8 cellular contexts compared by ENCODE assay signal in genomic region chr20:58447733-58448391, GRCh38. TPM values are rescaled to one million over a fixed set of nuclear protein-coding genes. Genes with fewer than 3 reads are reported as not detected.
DNase-seq lines count a peak whose midpoint lies in the region; ATAC-seq, FAIRE-seq and TF ChIP-seq lines count a peak whose summit lies in the region.

No MANE protein-coding gene starts in this region.

- intact Hi-C loops in pancreas (cut with DNase I) = loop anchor here in 2 of 3 donors (5.0 to 10.0 kb wide), 2 partner anchors 203 to 211 kb away; no protein-coding TSS in a partner anchor

- H3K27me3 ChIP-seq in pancreas = no peaks in the 10 kb centered on the region

- H3K9me3 ChIP-seq in pancreas = no peaks in the 10 kb centered on the region

- H3K27ac ChIP-seq in pancreas = no peak overlapping the region

- ATAC-seq in pancreas (peak; percentile 73 to 90 (median 87)), GM18520 (IDR thresholded peaks at IDR 0.05; ENCODE audit: unreplicated experiment) (no peak), GM21381 (IDR thresholded peaks at IDR 0.05; ENCODE audit: unreplicated experiment) (no peak)

- no peaks in the 10 kb centered on the region for H3K36me3 ChIP-seq in pancreas

- DNase-seq in AG20443 (ENCODE audit: low spot score) (peak; percentile 74), GM13976 (ENCODE audit: low spot score) (peak; percentile 68), NCI-H226 (peak; percentile 28), fibroblast of peridontal ligament (ENCODE audit: extremely low read depth) (peak; percentile 63), pancreas (peak in 2 of 6 donors; percentile 23 to 48)
- DNase-seq in activated CD8-positive, alpha-beta memory T cell treated with anti-CD3 and anti-CD28 coated beads, Interleukin-2, amount 50 U/mL, for 4 hours = peak; percentile 58

- no peak overlapping the region for H3K4me3 ChIP-seq in pancreas

- no peak for FAIRE-seq in pancreas (lab: Jason Lieb, UNC)

- WGBS in pancreas, 2 donors = 65% methylated on average over 7 of the region's 7 CpGs

- H3K4me1 ChIP-seq in pancreas = no peaks in the 10 kb centered on the region

- in situ Hi-C loops in GM13976 (cut with MboI; ENCODE audit: low sequenced_read_pairs, unreplicated experiment) = no loop called here

- TF ChIP-seq CTCF in GM13976 (IDR thresholded peaks at IDR 0.05; ENCODE audit: borderline replicate concordance, control extremely low read depth, extremely low read depth, insufficient read depth, missing control alignments) (peak; percentile 67), pancreas (IDR thresholded peaks at IDR 0.05) (peak; percentile 28 to 34 (median 32))

RNA-seq across cellular contexts. Expression of gene VAPB, which starts 58.8 kb away (rescaled TPM):
- 10 to 100 TPM; 18.2 to 30.3 (median 21.8) TPM for total RNA-seq in pancreas
- 10 to 100 TPM in 1 of 2 donors, 1 to 10 TPM in 1; 9.6 to 18.8 TPM for polyA plus RNA-seq in pancreas

Comparison
In these comparisons a context has a peak if more than half of its experiments do, and no peak if none do; other contexts are left out.
1. ATAC-seq: peak in pancreas (4 of 4); none in GM18520 (single experiment) and GM21381 (single experiment).